14 cellular contexts compared by ENCODE assay signal in the genomic region with DNA sequence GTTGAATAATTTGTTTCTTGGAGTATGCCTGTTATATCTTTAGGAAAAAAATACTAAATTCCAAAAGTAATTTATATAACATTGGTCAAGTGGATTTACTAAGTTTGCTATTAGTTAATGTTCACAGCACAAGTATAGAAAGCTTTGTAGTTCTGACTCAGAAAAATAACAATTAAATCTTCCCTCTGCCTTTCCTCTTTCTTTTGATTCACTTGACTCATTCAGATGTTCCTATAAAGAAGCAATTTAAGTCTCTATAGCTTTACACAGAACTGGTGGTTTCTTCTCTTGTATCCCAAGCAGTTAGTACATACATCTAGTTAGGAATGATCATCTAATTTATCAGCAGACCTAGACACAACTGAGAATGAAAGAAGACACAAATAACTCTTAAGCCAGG. TPM values are rescaled to one million over a fixed set of nuclear protein-coding genes. Genes with fewer than 3 reads are reported as not detected.
A peak's percentile ranks its signal among the peaks of the same experiment; 100 is the strongest.
DNase-seq lines count a peak whose midpoint lies in the region; ATAC-seq, FAIRE-seq and TF ChIP-seq lines count a peak whose summit lies in the region.
"Had no signal": no experiment of that assay in that cellular context is flagged by ENCODE, and none has a peak within 500 bp of the region (broad histone marks: within the 10 kb centered on the region; RNA-seq: fewer than 3 reads in every experiment).

No MANE protein-coding gene starts in this region.

- intact Hi-C loops in natural killer cell (cut with micrococcal nuclease): loop anchor here (5.0 kb wide), 1 partner anchor 38 kb away; no protein-coding TSS in a partner anchor

- peaks cover 57% of the 10 kb centered on the region for H3K4me1 Mint-ChIP-seq in activated naive CD8-positive, alpha-beta T cell treated with anti-CD3 and anti-CD28 coated beads, Interleukin-2, amount 10 ng/mL, durations not matched to agents 7 days and 5 days
- H3K4me1 Mint-ChIP-seq in natural killer cell: peaks cover 48 to 58% of the 10 kb centered on the region in 2 donors

- POLR2A ChIA-PET in activated naive CD8-positive, alpha-beta T cell treated with anti-CD3 and anti-CD28 coated beads, Interleukin-2, amount 10 ng/mL, durations not matched to agents 7 days and 5 days (lab: Charles Lee): interaction anchor here (1.8 to 2.4 kb wide), 2 partner anchors 49 to 94 kb away, joined by 6 to 7 read pairs; no protein-coding TSS in a partner anchor

- FAIRE-seq in GM12892 (lab: Jason Lieb, UNC): no peak
- FAIRE-seq: endometrium, small intestine had no signal

- H3K9me2 ChIP-seq in OCI-LY1 (ENCODE audit: low read depth, low read length): no peaks in the 10 kb centered on the region

- peak overlapping the region; percentile 43 for H3K4me3 Mint-ChIP-seq in activated naive CD8-positive, alpha-beta T cell treated with anti-CD3 and anti-CD28 coated beads, Interleukin-2, amount 10 ng/mL, durations not matched to agents 7 days and 5 days
- peak overlapping the region; percentile 37 for H3K4me3 Mint-ChIP-seq in natural killer cell

- H3K36me3 Mint-ChIP-seq in activated naive CD8-positive, alpha-beta T cell treated with anti-CD3 and anti-CD28 coated beads, Interleukin-2, amount 10 ng/mL, durations not matched to agents 7 days and 5 days: peaks cover 19% of the 10 kb centered on the region
- no peaks in the 10 kb centered on the region for H3K36me3 Mint-ChIP-seq in natural killer cell

- TF ChIP-seq POLR2A in GM12892 (IDR thresholded peaks at IDR 0.05; ENCODE audit: low read depth, low read length): no peak

- H3K9me3 Mint-ChIP-seq in activated naive CD8-positive, alpha-beta T cell treated with anti-CD3 and anti-CD28 coated beads, Interleukin-2, amount 10 ng/mL, durations not matched to agents 7 days and 5 days: no peaks in the 10 kb centered on the region
- H3K9me3 Mint-ChIP-seq in natural killer cell: no peaks in the 10 kb centered on the region

- H3K27me3 Mint-ChIP-seq in activated naive CD8-positive, alpha-beta T cell treated with anti-CD3 and anti-CD28 coated beads, Interleukin-2, amount 10 ng/mL, durations not matched to agents 7 days and 5 days: no peaks in the 10 kb centered on the region
- H3K27me3 Mint-ChIP-seq in natural killer cell (ENCODE audit: low read depth in 2 of 2): no peaks in the 10 kb centered on the region

- H2AFZ ChIP-seq in OCI-LY1 (ENCODE audit: low read length): no peak overlapping the region

- peaks cover 4% of the 10 kb centered on the region; the same call in 1 of the 2 replicates for H3F3A ChIP-seq in OCI-LY1 (ENCODE audit: insufficient read depth, low read length)

- in situ Hi-C loops in Caki2 (cut with HindIII; ENCODE audit: low pct_unique_long_range_greater_than_20kb, low sequenced_read_pairs): no loop called here

- TF ChIP-seq CTCF in OCI-LY1 (IDR thresholded peaks at IDR 0.05; ENCODE audit: low read length) (no peak), natural killer cell (IDR thresholded peaks at IDR 0.05) (no peak)

- H4K20me1 ChIP-seq in OCI-LY1 (ENCODE audit: insufficient read depth, low read length): no peaks in the 10 kb centered on the region
- H4K20me1 ChIP-seq: BLaER1 had no signal

- H3K9ac ChIP-seq in OCI-LY1 (ENCODE audit: low read length): no peak overlapping the region
- H3K9ac ChIP-seq: BLaER1 had no signal

- H3K4me1 ChIP-seq in OCI-LY1 (ENCODE audit: insufficient read depth, low read length, severe bottlenecking): peaks cover 67% of the 10 kb centered on the region

- DNase-seq in Caki2 (ENCODE audit: low read depth) (peak; percentile 63), natural killer cell (no peak), NCI-H2107 treated with DMSO at 0.1 percent for 48 hours (lab: John Stamatoyannopoulos, UW; ENCODE audit: unreplicated experiment) (no peak), GM12892 (ENCODE audit: insufficient read length) (no peak)
- DNase-seq in activated naive CD8-positive, alpha-beta T cell treated with anti-CD3 and anti-CD28 coated beads, Interleukin-2, amount 10 ng/mL, durations not matched to agents 7 days and 5 days: no peak
- DNase-seq: left ventricle myocardium superior; posterior cingulate gyrus; small intestine; stimulated activated naive CD4-positive, alpha-beta T cell; upper lobe of left lung had no signal

- H3K4me2 ChIP-seq in OCI-LY1 (ENCODE audit: low read length): no peak overlapping the region
- H3K4me2 ChIP-seq: BLaER1 had no signal

- H3K27ac ChIP-seq in OCI-LY1 (ENCODE audit: low read depth, low read length, poor library complexity, severe bottlenecking): peak overlapping the region; percentile 85
- H3K27ac ChIP-seq: BLaER1 had no signal

- no peaks in the 10 kb centered on the region for H3K27me3 ChIP-seq in OCI-LY1 (ENCODE audit: insufficient read depth, low read length)
- H3K27me3 ChIP-seq: BLaER1, upper lobe of left lung had no signal

- no peak for ATAC-seq in activated naive CD8-positive, alpha-beta T cell treated with anti-CD3 and anti-CD28 coated beads, Interleukin-2, amount 10 ng/mL, durations not matched to agents 7 days and 5 days (ENCODE audit: low read depth)
- ATAC-seq in natural killer cell (no peak), GM21576 (IDR thresholded peaks at IDR 0.05; ENCODE audit: unreplicated experiment) (no peak)
- ATAC-seq: left ventricle myocardium superior had no signal

- no peaks in the 10 kb centered on the region for H3K9me3 ChIP-seq in OCI-LY1 (ENCODE audit: low read length)
- H3K9me3 ChIP-seq: BLaER1, upper lobe of left lung had no signal

- no peaks in the 10 kb centered on the region for H3K79me2 ChIP-seq in OCI-LY1 (ENCODE audit: insufficient read depth, low read length)

- H3K27ac Mint-ChIP-seq in activated naive CD8-positive, alpha-beta T cell treated with anti-CD3 and anti-CD28 coated beads, Interleukin-2, amount 10 ng/mL, durations not matched to agents 7 days and 5 days: peak overlapping the region; percentile 62
- H3K27ac Mint-ChIP-seq in natural killer cell: peak overlapping the region; percentile 89 to 95

- no peak overlapping the region for H3K4me3 ChIP-seq in OCI-LY1 (ENCODE audit: low read depth, low read length, poor library complexity, severe bottlenecking)
- H3K4me3 ChIP-seq: BLaER1, upper lobe of left lung had no signal

- peaks cover 40% of the 10 kb centered on the region for H3K36me3 ChIP-seq in OCI-LY1 (ENCODE audit: insufficient read depth, low read length)
- H3K36me3 ChIP-seq: upper lobe of left lung had no signal

RNA-seq across cellular contexts. Expression of gene CDC42SE2, which starts 4.5 kb away (rescaled TPM):
- 40.5 and 61.6 TPM in 2 replicates for total RNA-seq in Caki2 (2014; rRNA removed; shearing (Covaris generic); ENCODE audit: low replicate concordance)
- 100 to 1,000 TPM; 193 to 199 TPM for total RNA-seq in activated naive CD8-positive, alpha-beta T cell treated with anti-CD3 and anti-CD28 coated beads, Interleukin-2, amount 10 ng/mL, durations not matched to agents 7 days and 5 days
- 100 to 1,000 TPM; 140 to 183 (median 166) TPM for total RNA-seq in natural killer cell
- polyA plus RNA-seq in GM12892 (2012; ENCODE audit: missing spikeins): 86.3 TPM
